In the genomic region with DNA sequence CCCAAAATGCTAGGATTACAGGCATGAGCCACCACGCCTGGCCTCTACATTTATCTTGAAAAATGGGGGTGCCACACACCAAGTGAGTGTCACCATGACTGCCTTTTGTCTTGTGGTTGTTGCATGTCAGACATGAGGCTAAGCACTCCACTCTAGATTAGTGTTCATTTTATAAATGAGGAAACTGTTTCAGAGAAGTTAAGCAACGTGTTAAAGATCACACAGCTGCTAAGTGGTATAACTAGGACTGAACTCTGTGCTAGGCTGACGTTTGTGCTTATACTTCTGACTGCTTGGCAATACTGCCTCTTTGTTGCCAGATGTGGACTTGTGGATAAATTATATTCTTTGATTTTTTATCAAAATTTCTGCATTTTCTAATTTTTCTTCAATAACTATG, we compare ENCODE assay signal across 32 cellular contexts. TPM values are rescaled to one million over a fixed set of nuclear protein-coding genes. Genes with fewer than 3 reads are reported as not detected.
"Had no signal": no experiment of that assay in that cellular context is flagged by ENCODE, and none has a peak within 500 bp of the region (broad histone marks: within the 10 kb centered on the region; RNA-seq: fewer than 3 reads in every experiment).

No MANE protein-coding gene starts in this region.

- H3K9me3 ChIP-seq: esophagus muscularis mucosa, heart left ventricle, psoas muscle, stomach, thyroid gland had no signal

- H3K9ac ChIP-seq: neural progenitor cell, parathyroid adenoma had no signal

- H2AFZ ChIP-seq: neural progenitor cell, parathyroid adenoma had no signal

- H3K27ac ChIP-seq: brain microvascular endothelial cell, esophagus muscularis mucosa, foreskin keratinocyte, neural progenitor cell, parathyroid adenoma, psoas muscle, stomach, thyroid gland had no signal

- H3K4me3 ChIP-seq: esophagus muscularis mucosa, heart left ventricle, neural progenitor cell, psoas muscle, smooth muscle cell, stomach, thyroid gland had no signal

- H3K36me3 Mint-ChIP-seq: activated CD4-positive, alpha-beta memory T cell treated with anti-CD3 and anti-CD28 coated beads for 36 hours; activated naive CD8-positive, alpha-beta T cell treated with anti-CD3 and anti-CD28 coated beads, Interleukin-2, amount 10 ng/mL, durations not matched to agents 7 days and 5 days; immature natural killer cell; memory B cell; naive thymus-derived CD8-positive, alpha-beta T cell; neural progenitor cell had no signal

- H3K79me2 ChIP-seq: parathyroid adenoma had no signal

- H3K27ac Mint-ChIP-seq: activated CD4-positive, alpha-beta memory T cell treated with anti-CD3 and anti-CD28 coated beads for 36 hours; activated CD4-positive, alpha-beta T cell treated with anti-CD3 and anti-CD28 coated beads, Interleukin-2, amount 10 ng/mL, durations not matched to agents 24 days and 14 days; activated naive CD4-positive, alpha-beta T cell treated with anti-CD3 and anti-CD28 coated beads for 36 hours; activated naive CD8-positive, alpha-beta T cell treated with anti-CD3 and anti-CD28 coated beads, Interleukin-2, amount 10 ng/mL, durations not matched to agents 7 days and 5 days; activated T-helper 1 cell treated with anti-CD3 and anti-CD28 coated beads, Interleukin-12 subunit alpha, Interleukin-12 subunit beta, Interleukin-2, Interleukin-4 antibody, amounts not matched to agents 30 ng/mL and 10 ng/mL and 1 ng/mL, durations not matched to agents 14 hours and 24 hours and 36 hours; immature natural killer cell; memory B cell; naive thymus-derived CD8-positive, alpha-beta T cell; neural progenitor cell; stimulated activated naive B cell treated with anti-CD40 and anti-IgM and Interleukin-4, amounts not matched to agents 10 μg/mL and 1 μg/mL and 100 μg/mL, for 72 hours had no signal

- H3K4me1 Mint-ChIP-seq: memory B cell; stimulated activated naive B cell treated with anti-CD40 and anti-IgM and Interleukin-4, amounts not matched to agents 10 μg/mL and 1 μg/mL and 100 μg/mL, for 72 hours had no signal

- H3K27me3 ChIP-seq: brain microvascular endothelial cell, heart left ventricle, neural progenitor cell had no signal

- H3K36me3 ChIP-seq: brain microvascular endothelial cell, esophagus muscularis mucosa, heart left ventricle, neural progenitor cell, stomach, thyroid gland had no signal

- H3K4me2 ChIP-seq: neural progenitor cell, smooth muscle cell had no signal

- DNase-seq: activated CD4-positive, alpha-beta memory T cell treated with anti-CD3 and anti-CD28 coated beads for 36 hours; activated CD4-positive, alpha-beta T cell treated with anti-CD3 and anti-CD28 coated beads, Interleukin-2, amount 10 ng/mL, durations not matched to agents 24 days and 14 days; activated CD4-positive, CD25-positive, alpha-beta regulatory T cell treated with anti-CD3 and anti-CD28 coated beads, Interleukin-2, amount 50 U/mL, for 72 hours; activated CD8-positive, alpha-beta memory T cell treated with anti-CD3 and anti-CD28 coated beads, Interleukin-2, amount 50 U/mL, for 4 hours; activated effector memory CD4-positive, alpha-beta T cell treated with anti-CD3 and anti-CD28 coated beads, Interleukin-2, amount 50 U/mL, for 16 hours; activated naive CD4-positive, alpha-beta T cell treated with anti-CD3 and anti-CD28 coated beads for 36 hours; activated naive CD8-positive, alpha-beta T cell treated with anti-CD3 and anti-CD28 coated beads, Interleukin-2, amount 10 ng/mL, durations not matched to agents 7 days and 5 days; activated T-cell treated with anti-CD3 and anti-CD28 coated beads, Interleukin-2, amount 50 U/mL, for 1 hour; brain microvascular endothelial cell; caudate nucleus; cortex of kidney; foreskin keratinocyte; immature natural killer cell; left colon; naive thymus-derived CD8-positive, alpha-beta T cell; occipital lobe; stimulated activated CD4-positive, alpha-beta T cell treated with anti-CD3 and anti-CD28 coated beads, Interleukin-1b, Interleukin-23, amount 100 ng/mL, for 48 hours; stimulated activated naive B cell treated with anti-CD40 and anti-IgM and Interleukin-4, amounts not matched to agents 10 μg/mL and 1 μg/mL and 100 μg/mL, for 72 hours had no signal

- H3K4me3 Mint-ChIP-seq: activated CD4-positive, alpha-beta memory T cell treated with anti-CD3 and anti-CD28 coated beads for 36 hours; activated CD4-positive, alpha-beta T cell treated with anti-CD3 and anti-CD28 coated beads, Interleukin-2, amount 10 ng/mL, durations not matched to agents 24 days and 14 days; activated naive CD4-positive, alpha-beta T cell treated with anti-CD3 and anti-CD28 coated beads for 36 hours; activated naive CD8-positive, alpha-beta T cell treated with anti-CD3 and anti-CD28 coated beads, Interleukin-2, amount 10 ng/mL, durations not matched to agents 7 days and 5 days; activated T-helper 1 cell treated with anti-CD3 and anti-CD28 coated beads, Interleukin-12 subunit alpha, Interleukin-12 subunit beta, Interleukin-2, Interleukin-4 antibody, amounts not matched to agents 30 ng/mL and 10 ng/mL and 1 ng/mL, durations not matched to agents 14 hours and 24 hours and 36 hours; immature natural killer cell; memory B cell; naive thymus-derived CD8-positive, alpha-beta T cell; neural progenitor cell; stimulated activated naive B cell treated with anti-CD40 and anti-IgM and Interleukin-4, amounts not matched to agents 10 μg/mL and 1 μg/mL and 100 μg/mL, for 72 hours had no signal

- H3K27me3 Mint-ChIP-seq: activated naive CD8-positive, alpha-beta T cell treated with anti-CD3 and anti-CD28 coated beads, Interleukin-2, amount 10 ng/mL, durations not matched to agents 7 days and 5 days had no signal

- H3K9me3 Mint-ChIP-seq: activated CD4-positive, alpha-beta memory T cell treated with anti-CD3 and anti-CD28 coated beads for 36 hours; activated CD4-positive, alpha-beta T cell treated with anti-CD3 and anti-CD28 coated beads, Interleukin-2, amount 10 ng/mL, durations not matched to agents 24 days and 14 days; activated naive CD4-positive, alpha-beta T cell treated with anti-CD3 and anti-CD28 coated beads for 36 hours; activated naive CD8-positive, alpha-beta T cell treated with anti-CD3 and anti-CD28 coated beads, Interleukin-2, amount 10 ng/mL, durations not matched to agents 7 days and 5 days; activated T-helper 1 cell treated with anti-CD3 and anti-CD28 coated beads, Interleukin-12 subunit alpha, Interleukin-12 subunit beta, Interleukin-2, Interleukin-4 antibody, amounts not matched to agents 30 ng/mL and 10 ng/mL and 1 ng/mL, durations not matched to agents 14 hours and 24 hours and 36 hours; immature natural killer cell; memory B cell; naive thymus-derived CD8-positive, alpha-beta T cell; neural progenitor cell; stimulated activated naive B cell treated with anti-CD40 and anti-IgM and Interleukin-4, amounts not matched to agents 10 μg/mL and 1 μg/mL and 100 μg/mL, for 72 hours had no signal

- FAIRE-seq: astrocyte, kidney, TTC549, urothelium cell line had no signal

- H3K4me1 ChIP-seq: foreskin keratinocyte, parathyroid adenoma had no signal

RNA-seq across cellular contexts. Expression of a gene that starts 50.8 kb away (rescaled TPM):
- total RNA-seq: foreskin keratinocyte had no signal
- polyA plus RNA-seq: immature natural killer cell; naive thymus-derived CD8-positive, alpha-beta T cell had no signal
